ENCODE assay signal across 19 cellular contexts in the genomic region with DNA sequence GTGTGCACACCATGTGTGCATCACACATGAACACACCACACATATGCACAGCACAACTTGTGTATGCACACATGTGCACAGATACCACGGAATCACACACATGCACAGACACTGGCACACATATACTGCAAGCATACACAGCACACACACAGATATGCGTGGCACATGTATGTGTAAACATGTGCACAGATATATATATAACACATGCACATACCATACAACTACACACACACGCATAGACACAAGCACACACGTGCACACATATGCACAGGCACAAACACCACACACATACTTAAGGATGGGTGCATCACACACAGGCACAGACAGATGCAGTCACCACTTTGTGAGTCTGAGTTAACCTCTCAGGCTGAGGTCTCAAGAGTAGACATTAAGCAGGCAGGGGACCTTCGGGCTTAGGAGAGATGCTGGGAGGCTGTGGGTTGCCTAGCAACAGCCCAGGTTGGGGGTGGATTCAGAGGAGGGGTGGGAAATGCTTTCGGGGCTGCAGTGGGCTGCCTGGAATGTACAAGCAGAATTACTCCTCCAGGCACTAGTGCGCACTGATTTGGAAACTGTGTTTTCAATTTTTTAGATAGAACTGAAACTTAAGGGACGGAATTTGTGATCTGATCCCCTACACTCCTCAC.
DNase-seq lines count a peak whose midpoint lies in the region; ATAC-seq and TF ChIP-seq lines count a peak whose summit lies in the region.
"Had no signal": no experiment of that assay in that cellular context is flagged by ENCODE, and none has a peak within 500 bp of the region (broad histone marks: within the 10 kb centered on the region; RNA-seq: fewer than 3 reads in every experiment).

No MANE protein-coding gene starts in this region.

- H3K4me1 Mint-ChIP-seq in glutamatergic neuron (ENCODE audit: low read depth, unreplicated experiment) = peaks cover 6% of the 10 kb centered on the region

- no peak overlapping the region for H3K4me3 Mint-ChIP-seq in glutamatergic neuron (ENCODE audit: unreplicated experiment)

- H3K36me3 Mint-ChIP-seq in glutamatergic neuron (ENCODE audit: unreplicated experiment) = peaks cover 6% of the 10 kb centered on the region

- no peak for TF ChIP-seq CTCF in glutamatergic neuron (IDR thresholded peaks at IDR 0.05; ENCODE audit: partially characterized antibody, unreplicated experiment)

- ATAC-seq in GM19351 (IDR thresholded peaks at IDR 0.05; ENCODE audit: unreplicated experiment) (no peak), HG03159 (IDR thresholded peaks at IDR 0.05; ENCODE audit: unreplicated experiment) (no peak)
- ATAC-seq: A549 had no signal

- H3K9me3 Mint-ChIP-seq in glutamatergic neuron (ENCODE audit: unreplicated experiment) = peaks cover 4% of the 10 kb centered on the region

- DNase-seq in NCI-H82 (lab: John Stamatoyannopoulos, UW) = peak; percentile 62
- no peak for DNase-seq in NCI-H82 treated with DMSO at 0.1 percent for 48 hours (lab: John Stamatoyannopoulos, UW; ENCODE audit: unreplicated experiment)
- DNase-seq in NCI-H2227 treated with DMSO at 0.1 percent for 48 hours (lab: John Stamatoyannopoulos, UW) = peak; percentile 67
- peak; percentile 61 for DNase-seq in glutamatergic neuron
- DNase-seq in retina = peak; percentile 50
- no peak for DNase-seq in stimulated activated CD8-positive, alpha-beta memory T cell treated with anti-CD3 and anti-CD28 coated beads, Interleukin-4, amount 100 ng/mL, for 48 hours
- DNase-seq: C1 segment of cervical spinal cord; GF-D8; IMR-90; Kasumi-1; NCI-H1105 treated with DMSO at 0.1 percent for 48 hours; NCI-H2029; NK-92 treated with Interleukin-12 subunit alpha and Interleukin-12 subunit beta, amount 100 ng/mL, for 24 hours; OCI-M1; RPMI8226; SW 1271 had no signal

- no peak overlapping the region for H3K27ac Mint-ChIP-seq in glutamatergic neuron (ENCODE audit: unreplicated experiment)

- H3K27me3 Mint-ChIP-seq in glutamatergic neuron (ENCODE audit: unreplicated experiment) = peaks cover 3% of the 10 kb centered on the region

Comparison
In these comparisons a context has a peak if more than half of its experiments do, and no peak if none do; other contexts are left out.
1. DNase-seq: peak in NCI-H82 (single experiment), NCI-H2227 treated with DMSO at 0.1 percent for 48 hours (single experiment), glutamatergic neuron (single experiment) and retina (single experiment); none in NCI-H82 treated with DMSO at 0.1 percent for 48 hours (single experiment) and stimulated activated CD8-positive, alpha-beta memory T cell treated with anti-CD3 and anti-CD28 coated beads, Interleukin-4, amount 100 ng/mL, for 48 hours (single experiment).